Comparison of ENCODE assay signal across 8 cellular contexts in genomic region chr1:185720633-185721272, GRCh38. TPM values are rescaled to one million over a fixed set of nuclear protein-coding genes. Genes with fewer than 3 reads are reported as not detected.
A peak's percentile ranks its signal among the peaks of the same experiment; 100 is the strongest.
DNase-seq lines count a peak whose midpoint lies in the region; ATAC-seq and TF ChIP-seq lines count a peak whose summit lies in the region.
"Had no signal": no experiment of that assay in that cellular context is flagged by ENCODE, and none has a peak within 500 bp of the region (broad histone marks: within the 10 kb centered on the region; RNA-seq: fewer than 3 reads in every experiment).

No MANE protein-coding gene starts in this region.

- H2AFZ ChIP-seq in trophoblast cell (ENCODE audit: insufficient read depth, low read length, poor library complexity): no peak overlapping the region

- H3K4me2 ChIP-seq in trophoblast cell (ENCODE audit: low read length): no peak overlapping the region

- no peak overlapping the region for H2AK5ac ChIP-seq in trophoblast cell (ENCODE audit: low read length)

- no peak overlapping the region for H4K91ac ChIP-seq in trophoblast cell (ENCODE audit: low read depth, low read length)

- no peaks in the 10 kb centered on the region for H3K79me1 ChIP-seq in trophoblast cell (ENCODE audit: low read length)

- H3K79me2 ChIP-seq in trophoblast cell (ENCODE audit: control insufficient read depth, insufficient read depth, low read length, poor library complexity): no peaks in the 10 kb centered on the region

- no peak for DNase-seq in GM13976 (ENCODE audit: low spot score)
- peak; percentile 65 for DNase-seq in NCI-H526 treated with DMSO at 0.1 percent for 48 hours (lab: John Stamatoyannopoulos, UW)
- peak; percentile 12 for DNase-seq in epithelial cell of proximal tubule (ENCODE audit: low read depth)
- DNase-seq in trophoblast cell: peak; percentile 9 to 65
- DNase-seq: activated B cell treated with CpG ODN at 0.5 μM for 24 hours had no signal

- H3K4me3 ChIP-seq in epithelial cell of proximal tubule (ENCODE audit: low read depth, low read length) (no peak overlapping the region), trophoblast cell (ENCODE audit: low read depth, low read length) (no peak overlapping the region)

- no peaks in the 10 kb centered on the region for H3K9me3 ChIP-seq in trophoblast cell (ENCODE audit: insufficient read depth, low read depth, low read length)

- H3K27ac ChIP-seq in trophoblast cell (ENCODE audit: low read depth, low read length): no peak overlapping the region

- TF ChIP-seq CTCF in GM13976 (IDR thresholded peaks at IDR 0.05; ENCODE audit: borderline replicate concordance, control extremely low read depth, extremely low read depth, insufficient read depth, missing control alignments) (peak; percentile 22), epithelial cell of proximal tubule (conservative IDR thresholded peaks at IDR 0.05; ENCODE audit: low read depth, low read length) (peak; percentile 62)

- in situ Hi-C loops in GM13976 (cut with MboI; ENCODE audit: low sequenced_read_pairs, unreplicated experiment): no loop called here

- H4K12ac ChIP-seq in trophoblast cell (ENCODE audit: low read depth, low read length): no peak overlapping the region

- WGBS in trophoblast cell (ENCODE audit: extremely low coverage, insufficient coverage, insufficient read length): no CpG with 5 or more reads among the region's 2 CpGs

- no peak overlapping the region for H2BK12ac ChIP-seq in trophoblast cell (ENCODE audit: low read length)

- no peak overlapping the region for H4K8ac ChIP-seq in trophoblast cell (ENCODE audit: low read depth, low read length)

- H3K23ac ChIP-seq in trophoblast cell (ENCODE audit: low read length): no peak overlapping the region

- H2BK120ac ChIP-seq in trophoblast cell (ENCODE audit: insufficient read depth, low read length, poor library complexity): no peak overlapping the region

- H2BK5ac ChIP-seq in trophoblast cell (ENCODE audit: low read depth, low read length, poor library complexity): no peak overlapping the region

- H3K9ac ChIP-seq in trophoblast cell (ENCODE audit: low read length): no peak overlapping the region

- H3K4ac ChIP-seq in trophoblast cell (ENCODE audit: low read depth, low read length): no peak overlapping the region

- H3K18ac ChIP-seq in trophoblast cell (ENCODE audit: low read length): no peak overlapping the region

- no peaks in the 10 kb centered on the region for H3K27me3 ChIP-seq in trophoblast cell (ENCODE audit: insufficient read depth, low read length)

- no peak overlapping the region for H3K14ac ChIP-seq in trophoblast cell (ENCODE audit: low read length)

- H3K36me3 ChIP-seq in trophoblast cell (ENCODE audit: control insufficient read depth in 1 of 2, insufficient read depth in 2 of 2, low read length in 2 of 2): no peaks in the 10 kb centered on the region

- H3K4me1 ChIP-seq in trophoblast cell (ENCODE audit: control insufficient read depth in 1 of 2, insufficient read depth in 2 of 2, low read length in 2 of 2): no peaks in the 10 kb centered on the region

- ATAC-seq in GM18868 (IDR thresholded peaks at IDR 0.05; ENCODE audit: unreplicated experiment) (no peak), HG03280 (IDR thresholded peaks at IDR 0.05; ENCODE audit: unreplicated experiment) (no peak), GM21390 (IDR thresholded peaks at IDR 0.05; ENCODE audit: unreplicated experiment) (no peak)

RNA-seq across cellular contexts. Expression of gene HMCN1, which starts 13.4 kb away (rescaled TPM):
- 0.07 and 1.6 TPM in 2 replicates for total RNA-seq in epithelial cell of proximal tubule
- polyA plus RNA-seq in trophoblast cell (2013): 3.5 and 3.7 TPM in 2 replicates
